17 cellular contexts compared by ENCODE assay signal in genomic region chr1:203379831-203380230, GRCh38. TPM values are rescaled to one million over a fixed set of nuclear protein-coding genes. Genes with fewer than 3 reads are reported as not detected.
A peak's percentile ranks its signal among the peaks of the same experiment; 100 is the strongest.
DNase-seq lines count a peak whose midpoint lies in the region; TF ChIP-seq lines count a peak whose summit lies in the region.
"Had no signal": no experiment of that assay in that cellular context is flagged by ENCODE, and none has a peak within 500 bp of the region (broad histone marks: within the 10 kb centered on the region; RNA-seq: fewer than 3 reads in every experiment).

No MANE protein-coding gene starts in this region.

- peak overlapping the region; percentile 31 for H3K27ac ChIP-seq in left ventricle myocardium inferior (replicated peaks)
- peak overlapping the region; percentile 56 to 86 for H3K27ac ChIP-seq in ovary
- H3K27ac ChIP-seq in vagina: peak overlapping the region; percentile 31
- H3K27ac ChIP-seq: neural progenitor cell, right lobe of liver had no signal

- H3K27me3 ChIP-seq in left ventricle myocardium inferior (ENCODE audit: low read depth) (no peaks in the 10 kb centered on the region), ovary (no peaks in the 10 kb centered on the region), vagina (no peaks in the 10 kb centered on the region)
- H3K27me3 ChIP-seq: neural progenitor cell, right lobe of liver, testis had no signal

- no peaks in the 10 kb centered on the region for H3K36me3 ChIP-seq in left ventricle myocardium inferior
- H3K36me3 ChIP-seq in ovary: no peaks in the 10 kb centered on the region
- H3K36me3 ChIP-seq in vagina: no peaks in the 10 kb centered on the region
- H3K36me3 ChIP-seq: neural progenitor cell, right lobe of liver had no signal

- peak; percentile 62 for DNase-seq in NCI-H2171 treated with DMSO at 0.1 percent for 48 hours (lab: John Stamatoyannopoulos, UW)
- no peak for DNase-seq in NCI-H2171 (lab: John Stamatoyannopoulos, UW)
- DNase-seq in left ventricle myocardium inferior: no peak
- peak in 4 of 5 donors; percentile 43 to 65 (median 61) for DNase-seq in ovary
- DNase-seq in vagina (ENCODE audit: extremely low spot score in 2 of 2): no peak
- DNase-seq in COR-L47 (lab: John Stamatoyannopoulos, UW): no peak
- DNase-seq in activated CD4-positive, alpha-beta T cell treated with anti-CD3 and anti-CD28 coated beads, Interleukin-2, amount 50 U/mL, for 48 hours: no peak
- no peak for DNase-seq in occipital lobe (lab: John Stamatoyannopoulos, UW)
- DNase-seq: amygdala; CD4-positive, CD25-positive, alpha-beta regulatory T cell; mesendoderm; right lobe of liver; RPMI8226; T-cell; testis had no signal

- TF ChIP-seq POLR2A in ovary (IDR thresholded peaks at IDR 0.05) (no peak), vagina (IDR thresholded peaks at IDR 0.05) (no peak)

- H3K4me1 ChIP-seq in left ventricle myocardium inferior: peaks cover 46% of the 10 kb centered on the region
- peaks cover 34% of the 10 kb centered on the region for H3K4me1 ChIP-seq in ovary (ENCODE audit: insufficient read depth)
- peaks cover 10% of the 10 kb centered on the region for H3K4me1 ChIP-seq in vagina
- H3K4me1 ChIP-seq: neural progenitor cell, right lobe of liver had no signal

- 5 to 9% (median 5%) methylated on average over 1 of the region's 1 CpG for WGBS in ovary, 3 donors

- intact Hi-C loops in left ventricle myocardium inferior (cut with micrococcal nuclease) (no loop called here), ovary (cut with DNase I) (loop anchor here in 1 of 4 donors (10.0 kb wide), 1 partner anchor 105 kb away; no protein-coding TSS in a partner anchor), vagina (cut with DNase I) (no loop called here)

- TF ChIP-seq CTCF in left ventricle myocardium inferior (IDR thresholded peaks at IDR 0.05; ENCODE audit: borderline replicate concordance): no peak
- no peak for TF ChIP-seq CTCF in ovary (IDR thresholded peaks at IDR 0.05)
- TF ChIP-seq CTCF in vagina (IDR thresholded peaks at IDR 0.05): no peak

- H3K4me3 ChIP-seq in left ventricle myocardium inferior (no peak overlapping the region), ovary (no peak overlapping the region), vagina (no peak overlapping the region)
- H3K4me3 ChIP-seq: neural progenitor cell, right lobe of liver, testis had no signal

- TF ChIP-seq EP300 in ovary (IDR thresholded peaks at IDR 0.05): no peak

- H3K9me3 ChIP-seq in left ventricle myocardium inferior (replicated peaks): no peaks in the 10 kb centered on the region
- H3K9me3 ChIP-seq in ovary: no peaks in the 10 kb centered on the region
- H3K9me3 ChIP-seq in vagina: no peaks in the 10 kb centered on the region
- H3K9me3 ChIP-seq: right lobe of liver, testis had no signal

RNA-seq across cellular contexts. Expression of gene FMOD, which starts 28.9 kb away (rescaled TPM):
- total RNA-seq in left ventricle myocardium inferior (11.2 TPM), ovary (100 to 1,000 TPM; 110 to 158 (median 137) TPM), vagina (80.3 TPM), occipital lobe (1.1 TPM)
- 100 to 1,000 TPM; 116 to 175 TPM for polyA plus RNA-seq in ovary
- total RNA-seq: A172; CD4-positive, CD25-positive, alpha-beta regulatory T cell had no signal
- polyA plus RNA-seq: CD4-positive, CD25-positive, alpha-beta regulatory T cell had no signal

Comparison
In these comparisons a context has a peak if more than half of its experiments do, and no peak if none do; other contexts are left out.
1. DNase-seq: peak in NCI-H2171 treated with DMSO at 0.1 percent for 48 hours (single experiment) and ovary (4 of 5); none in NCI-H2171 (single experiment), left ventricle myocardium inferior (single experiment), vagina (0 of 2), COR-L47 (single experiment), activated CD4-positive, alpha-beta T cell treated with anti-CD3 and anti-CD28 coated beads, Interleukin-2, amount 50 U/mL, for 48 hours (0 of 2) and occipital lobe (single experiment).
2. Peak in every context shown above with its lines, with median percentiles within 50 percentile points of each other: H3K27ac ChIP-seq.